29 cellular contexts compared by ENCODE assay signal in the genomic region with DNA sequence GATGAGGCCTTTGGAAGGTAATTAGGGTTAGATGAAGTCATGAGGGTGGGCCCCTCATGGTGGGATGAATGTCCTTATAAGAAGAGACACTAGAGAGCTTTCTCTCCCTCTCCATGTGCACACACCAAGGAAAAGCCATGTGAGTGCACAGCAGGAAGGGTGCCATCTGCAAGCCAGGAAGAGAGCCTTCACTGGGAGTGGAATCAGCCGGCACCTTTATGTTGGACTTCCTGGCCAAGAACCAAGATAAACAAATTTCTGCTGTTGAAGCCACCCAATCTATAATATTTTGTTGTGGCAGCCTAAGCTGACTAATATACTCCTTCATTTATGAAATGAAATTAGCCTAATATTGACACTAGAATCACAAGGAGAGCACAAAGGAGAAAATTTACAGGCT. TPM values are rescaled to one million over a fixed set of nuclear protein-coding genes. Genes with fewer than 3 reads are reported as not detected.
DNase-seq lines count a peak whose midpoint lies in the region; ATAC-seq, FAIRE-seq and TF ChIP-seq lines count a peak whose summit lies in the region.
"Had no signal": no experiment of that assay in that cellular context is flagged by ENCODE, and none has a peak within 500 bp of the region (broad histone marks: within the 10 kb centered on the region; RNA-seq: fewer than 3 reads in every experiment).

No MANE protein-coding gene starts in this region.

- TF ChIP-seq POLR2A in H1 (IDR thresholded peaks at IDR 0.05; ENCODE audit: control extremely low read depth in 1 of 2, low read depth in 2 of 2, low read length in 2 of 2), result no peak

- no peak overlapping the region for H2BK120ac ChIP-seq in H1 (replicated peaks; ENCODE audit: low read depth, low read length)

- no peak overlapping the region for H3K56ac ChIP-seq in H1 (replicated peaks; ENCODE audit: insufficient read length, low read depth, low read length)

- no peaks in the 10 kb centered on the region for H4K20me1 ChIP-seq in H1 (replicated peaks in 1 of 2; ENCODE audit: control insufficient read depth in 1 of 2, insufficient read depth in 2 of 2, low read length in 2 of 2)

- no peaks in the 10 kb centered on the region for H3K4me1 ChIP-seq in H1 (replicated peaks in 1 of 4; ENCODE audit: control insufficient read depth in 3 of 4, insufficient read depth in 4 of 4, low read length in 3 of 4)
- no peaks in the 10 kb centered on the region for H3K4me1 ChIP-seq in right cardiac atrium (ENCODE audit: control insufficient read depth, insufficient read depth, low read length)
- H3K4me1 ChIP-seq: heart left ventricle had no signal

- 89% methylated on average over 1 of the region's 1 CpG; no CpG with 5 or more reads in 1 of the 2 experiments for WGBS in H1 (ENCODE audit: extremely low coverage in 1 of 2, insufficient coverage in 1 of 2, insufficient read length in 1 of 2, insufficient replicate concordance in 2 of 2, low coverage in 1 of 2, low lambda C conversion rate in 2 of 2, missing lambda C conversion rate in 1 of 2), 2 experiments
- 39% methylated on average over 1 of the region's 1 CpG for WGBS in right cardiac atrium

- H3K14ac ChIP-seq in H1 (ENCODE audit: insufficient read length), result no peak overlapping the region

- no peaks in the 10 kb centered on the region for H3K23me2 ChIP-seq in H1 (ENCODE audit: low read depth, low read length)

- ATAC-seq in right cardiac atrium, result no peak
- ATAC-seq: activated CD4-positive, CD25-positive, alpha-beta regulatory T cell treated with anti-CD3 and anti-CD28 coated beads, Interleukin-2, amount 50 U/mL, for 24 hours; heart left ventricle; left cardiac atrium had no signal

- H3K27ac ChIP-seq in H1 (ENCODE audit: low read depth, low read length) (no peak overlapping the region), right cardiac atrium (ENCODE audit: low read length) (no peak overlapping the region)
- H3K27ac ChIP-seq: 22Rv1, dorsolateral prefrontal cortex, heart left ventricle, RWPE1 had no signal

- no peak for TF ChIP-seq RAD21 in H1 (IDR thresholded peaks at IDR 0.05 in 1 of 2, conservative IDR thresholded peaks at IDR 0.05 in 1 of 2; ENCODE audit: low read depth in 2 of 2, low read length in 2 of 2)

- no peak overlapping the region for H4K5ac ChIP-seq in H1 (ENCODE audit: insufficient read length, low read depth, low read length)

- peaks cover 0 to under 1% of the 10 kb centered on the region in 2 experiments; a peak in 2 of 4 replicates for H3K9me3 ChIP-seq in H1 (ENCODE audit: insufficient read depth in 2 of 2, low read depth in 1 of 2, low read length in 1 of 2)
- H3K9me3 ChIP-seq in right cardiac atrium (ENCODE audit: control insufficient read depth, low read length), result no peaks in the 10 kb centered on the region
- H3K9me3 ChIP-seq: heart left ventricle had no signal

- no peak overlapping the region for H3K4me2 ChIP-seq in H1 (ENCODE audit: insufficient read depth in 1 of 2, low read depth in 2 of 2, low read length in 2 of 2)
- H3K4me2 ChIP-seq: smooth muscle cell had no signal

- H4K8ac ChIP-seq in H1 (ENCODE audit: extremely low read depth, insufficient read depth, low read length), result no peak overlapping the region

- TF ChIP-seq EP300 in H1 (IDR thresholded peaks at IDR 0.05; ENCODE audit: borderline replicate concordance in 1 of 2, low read depth in 2 of 2, low read length in 2 of 2), result no peak

- H3K79me1 ChIP-seq in H1 (ENCODE audit: low read depth, low read length), result no peaks in the 10 kb centered on the region

- H3K18ac ChIP-seq in H1 (ENCODE audit: extremely low read depth, low read length), result no peak overlapping the region

- DNase-seq in DMS 273 (lab: John Stamatoyannopoulos, UW; ENCODE audit: unreplicated experiment), result peak; percentile 45
- no peak for DNase-seq in DMS 273 treated with DMSO at 0.1 percent for 48 hours (lab: John Stamatoyannopoulos, UW)
- peak; percentile 67 for DNase-seq in NCI-H1092 (lab: John Stamatoyannopoulos, UW)
- peak; percentile 55 for DNase-seq in NCI-H345 treated with DMSO at 0.1 percent for 48 hours (lab: John Stamatoyannopoulos, UW; ENCODE audit: unreplicated experiment)
- DNase-seq in H1 (ENCODE audit: low read depth in 1 of 2, low spot score in 2 of 2), result no peak
- no peak for DNase-seq in dedifferentiated amniotic fluid mesenchymal stem cell (ENCODE audit: extremely low spot score)
- no peak for DNase-seq in activated gamma-delta T cell treated with Interleukin-2 at 50 U/mL for 16 hours
- DNase-seq in right cardiac atrium, result no peak
- DNase-seq: activated CD8-positive, alpha-beta memory T cell treated with anti-CD3 and anti-CD28 coated beads for 24 hours; activated naive CD4-positive, alpha-beta T cell treated with anti-CD3 and anti-CD28 coated beads, Interleukin-2, amount 50 U/mL, for 16 hours; activated T-cell treated with anti-CD3 and anti-CD28 coated beads, Interleukin-2, amount 50 U/mL, for 24 hours; anterior cingulate cortex; CD4-positive, alpha-beta memory T cell; dorsolateral prefrontal cortex; heart left ventricle; left cardiac atrium; MV-4-11; naive B cell; nucleus accumbens; stimulated activated CD4-positive, alpha-beta T cell treated with anti-CD3 and anti-CD28 coated beads, Interleukin-2, amount 100 ng/mL, for 48 hours; stimulated activated naive CD4-positive, alpha-beta T cell treated with Interleukin-2 at 50 U/mL for 16 hours; T-helper 9 cell had no signal

- no peaks in the 10 kb centered on the region for H3K79me2 ChIP-seq in H1 (ENCODE audit: control insufficient read depth in 1 of 2, insufficient read depth in 2 of 2, low read length in 2 of 2)

- H3K9ac ChIP-seq in H1 (replicated peaks in 1 of 4; ENCODE audit: extremely low read depth in 1 of 4, low read depth in 3 of 4, low read length in 3 of 4), result no peak overlapping the region

- no peak overlapping the region for H4K91ac ChIP-seq in H1 (replicated peaks; ENCODE audit: insufficient read length, low read length)

- H3K23ac ChIP-seq in H1 (ENCODE audit: insufficient read length), result no peak overlapping the region

- CTCF ChIA-PET in H1 (lab: Charles Lee; ENCODE audit: partially characterized antibody), result interaction anchor here (1.0 to 2.0 kb wide), 3 partner anchors 9 to 268 kb away, joined by 3 to 10 read pairs (median 3); no protein-coding TSS in a partner anchor

- intact Hi-C loops in right cardiac atrium (cut with DNase I), result no loop called here

- no peak overlapping the region for H2AK5ac ChIP-seq in H1 (ENCODE audit: low read depth, low read length)

- H2BK5ac ChIP-seq in H1 (ENCODE audit: low read depth, low read length), result no peak overlapping the region

- TF ChIP-seq CTCF in H1 (IDR thresholded peaks at IDR 0.05; ENCODE audit: control extremely low read depth in 1 of 3, insufficient read depth in 1 of 3, low read depth in 1 of 3, low read length in 3 of 3), result no peak

- H2BK20ac ChIP-seq in H1 (ENCODE audit: low read length), result no peak overlapping the region

- no peaks in the 10 kb centered on the region for H3K36me3 ChIP-seq in H1 (ENCODE audit: control insufficient read depth in 2 of 4, insufficient read depth in 4 of 4, low read length in 3 of 4)
- H3K36me3 ChIP-seq: heart left ventricle had no signal

- H2BK15ac ChIP-seq in H1 (ENCODE audit: low read length), result no peak overlapping the region

- POLR2A ChIA-PET in H1 (lab: Charles Lee; ENCODE audit: partially characterized antibody), result no interaction called here

- H3K27me3 ChIP-seq in H1 (replicated peaks in 1 of 4; ENCODE audit: control insufficient read depth in 3 of 4, extremely low read depth in 1 of 4, insufficient read depth in 3 of 4, low read length in 3 of 4) (no peaks in the 10 kb centered on the region), right cardiac atrium (ENCODE audit: control insufficient read depth, insufficient read depth) (peaks cover 2% of the 10 kb centered on the region)

- H2AFZ ChIP-seq in H1 (ENCODE audit: low read length), result 0 out of 2 replicates have a peak overlapping the region, but pooled peaks have one; percentile 19

- H3K4me3 ChIP-seq in H1 (ENCODE audit: extremely low read depth in 1 of 4, insufficient read depth in 2 of 4, low read depth in 3 of 4, low read length in 4 of 4) (no peak overlapping the region), right cardiac atrium (ENCODE audit: low read length) (no peak overlapping the region)
- H3K4me3 ChIP-seq: dorsolateral prefrontal cortex, heart left ventricle, smooth muscle cell had no signal

- H3K4ac ChIP-seq in H1 (replicated peaks; ENCODE audit: insufficient read length, low read depth, low read length), result no peak overlapping the region

- FAIRE-seq in H1 (lab: Jason Lieb, UNC), result no peak
- FAIRE-seq: endothelial cell of umbilical vein, GM12892, HTR-8/SVneo had no signal

- H2BK12ac ChIP-seq in H1 (ENCODE audit: low read depth, low read length), result no peak overlapping the region

TF ChIP-seq in H1, 55 proteins besides CTCF, POLR2A, EP300 and RAD21 (continues in another document):
- no peak for TF ChIP-seq BCL11A (IDR thresholded peaks at IDR 0.05; ENCODE audit: low read depth in 2 of 2, low read length in 2 of 2)
- TF ChIP-seq, protein P1, sequence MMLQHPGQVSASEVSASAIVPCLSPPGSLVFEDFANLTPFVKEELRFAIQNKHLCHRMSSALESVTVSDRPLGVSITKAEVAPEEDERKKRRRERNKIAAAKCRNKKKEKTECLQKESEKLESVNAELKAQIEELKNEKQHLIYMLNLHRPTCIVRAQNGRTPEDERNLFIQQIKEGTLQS (IDR thresholded peaks at IDR 0.05; ENCODE audit: insufficient read depth, low read depth, low read length), result no peak

RNA-seq across cellular contexts. Expression of a gene that starts 38.2 kb away (rescaled TPM):
- total RNA-seq in H1 (2021; fragmentation: NEBNext Ultra II Directional; extraction: Animal tissue kit (Norgen Biotek cat#: 25700)), result 0.88 and 0.95 TPM in 2 replicates
- polyA plus RNA-seq in H1 (2011; rRNA removed) (0.21 and 0.66 TPM in 2 replicates), right cardiac atrium (0.02 TPM)
- polyA plus RNA-seq in H1 (2011; cell fraction: cytosol; rRNA removed), result 0.37 TPM
- polyA plus RNA-seq in H1 (2011; cell fraction: nucleus; rRNA removed), result 0.97 TPM
- 0.25 to 0.48 TPM (median 0.42 TPM) in 4 replicates for polyA plus RNA-seq in H1 (2012, experiment 1 of 2)
- 0.25 TPM for polyA plus RNA-seq in H1 (2012, experiment 2 of 2)
- polyA plus RNA-seq in H1 (2013, experiment 1 of 2), result 0.24 TPM
- polyA plus RNA-seq in H1 (2013, experiment 2 of 2), result 0.20 TPM
- 0.39 and 0.63 TPM in 2 replicates for polyA minus RNA-seq in H1 (2011; rRNA and poly(A)+ RNA removed)
- 0.22 TPM for polyA minus RNA-seq in H1 (2011; cell fraction: cytosol; rRNA and poly(A)+ RNA removed)
- 0.40 TPM for polyA minus RNA-seq in H1 (2011; cell fraction: nucleus; rRNA and poly(A)+ RNA removed)
- total RNA-seq in right cardiac atrium, result under 1 TPM in 2 of 4 donors, not detected in 2; 0.03 to 0.22 TPM
- total RNA-seq: CD4-positive, alpha-beta memory T cell; endothelial cell of umbilical vein had no signal
- polyA plus RNA-seq: CD4-positive, alpha-beta memory T cell had no signal

RNA-seq across cellular contexts. Expression of a gene that starts 54.5 kb away (rescaled TPM):
- total RNA-seq in H1 (2021; fragmentation: NEBNext Ultra II Directional; extraction: Animal tissue kit (Norgen Biotek cat#: 25700)), result not detected in 2 replicates
- polyA plus RNA-seq in H1 (2011; rRNA removed), result not detected in 2 replicates
- polyA plus RNA-seq in H1 (2011; cell fraction: cytosol; rRNA removed), result not detected
- not detected for polyA plus RNA-seq in H1 (2011; cell fraction: nucleus; rRNA removed)
- not detected in 4 replicates for polyA plus RNA-seq in H1 (2012, experiment 1 of 2)
- not detected for polyA plus RNA-seq in H1 (2012, experiment 2 of 2)
- polyA plus RNA-seq in H1 (2013, experiment 1 of 2), result not detected
- polyA plus RNA-seq in H1 (2013, experiment 2 of 2), result not detected
- polyA minus RNA-seq in H1 (2011; rRNA and poly(A)+ RNA removed), result not detected in 2 replicates
- polyA minus RNA-seq in H1 (2011; cell fraction: cytosol; rRNA and poly(A)+ RNA removed), result not detected
- not detected for polyA minus RNA-seq in H1 (2011; cell fraction: nucleus; rRNA and poly(A)+ RNA removed)
- total RNA-seq in right cardiac atrium, result 1 to 10 TPM in 1 of 4 donors, under 1 TPM in 3; 0.14 to 1.6 (median 0.48) TPM
- polyA plus RNA-seq in right cardiac atrium, result 0.54 TPM
- total RNA-seq: CD4-positive, alpha-beta memory T cell; endothelial cell of umbilical vein; smooth muscle cell had no signal
- polyA plus RNA-seq: CD4-positive, alpha-beta memory T cell; endothelial cell of umbilical vein; smooth muscle cell had no signal

Comparison
In these comparisons a context has a peak if more than half of its experiments do, and no peak if none do; other contexts are left out.
1. DNase-seq: peak in DMS 273 (single experiment), NCI-H1092 (single experiment) and NCI-H345 treated with DMSO at 0.1 percent for 48 hours (single experiment); none in DMS 273 treated with DMSO at 0.1 percent for 48 hours (single experiment), H1 (0 of 2), dedifferentiated amniotic fluid mesenchymal stem cell (single experiment), activated gamma-delta T cell treated with Interleukin-2 at 50 U/mL for 16 hours (single experiment) and right cardiac atrium (0 of 3).